Comparison of ENCODE assay signal across 8 cellular contexts in the genomic region with DNA sequence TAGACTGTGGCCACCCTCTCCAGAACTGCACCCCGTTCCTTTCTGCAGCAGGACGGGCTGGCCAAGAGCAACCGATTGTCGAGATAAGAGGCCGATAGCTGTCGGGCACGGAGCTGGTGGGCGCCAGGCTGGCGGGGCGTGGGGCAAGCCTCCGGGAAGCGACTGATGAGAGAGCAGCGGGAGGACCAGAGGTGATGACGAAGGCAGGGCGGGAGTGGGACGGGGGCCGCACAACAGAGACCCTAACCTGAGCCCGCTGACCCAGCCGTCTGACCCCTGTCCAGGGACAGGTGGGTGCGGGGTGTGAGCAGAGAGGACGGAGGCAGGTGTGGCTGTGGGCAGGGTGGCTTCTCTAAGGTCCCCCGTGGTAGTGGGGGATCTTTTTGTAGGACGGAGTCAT. TPM values are rescaled to one million over a fixed set of nuclear protein-coding genes. Genes with fewer than 3 reads are reported as not detected.
DNase-seq lines count a peak whose midpoint lies in the region; ATAC-seq and TF ChIP-seq lines count a peak whose summit lies in the region.

No MANE protein-coding gene starts in this region.

- H3K23ac ChIP-seq in H9 (ENCODE audit: insufficient read length, low read depth, low read length) = no peak overlapping the region

- H3K4me1 ChIP-seq in ACC112 (ENCODE audit: control insufficient read depth, insufficient read depth, low read length, unreplicated experiment) (peaks cover 2% of the 10 kb centered on the region), H9 (ENCODE audit: insufficient read depth, low read length) (no peaks in the 10 kb centered on the region; the same call in 1 of the 2 replicates)

- H3K36me3 Mint-ChIP-seq in H9 (ENCODE audit: insufficient read depth in 1 of 3, low read depth in 3 of 3) = peaks cover 0 to 5% (median 0%) of the 10 kb centered on the region in 3 experiments; a peak in 1 of 7 replicates
- no peaks in the 10 kb centered on the region for H3K36me3 Mint-ChIP-seq in activated naive CD8-positive, alpha-beta T cell treated with anti-CD3 and anti-CD28 coated beads, Interleukin-2, amount 10 ng/mL, durations not matched to agents 7 days and 5 days
- no peaks in the 10 kb centered on the region for H3K36me3 Mint-ChIP-seq in naive thymus-derived CD8-positive, alpha-beta T cell

- H4K8ac ChIP-seq in H9 (replicated peaks; ENCODE audit: insufficient read length, low read depth, low read length) = no peak overlapping the region

- H3K9me3 Mint-ChIP-seq in H9 = peaks cover 0 to 5% of the 10 kb centered on the region in 2 experiments; a peak in 3 of 5 replicates
- no peaks in the 10 kb centered on the region for H3K9me3 Mint-ChIP-seq in activated naive CD8-positive, alpha-beta T cell treated with anti-CD3 and anti-CD28 coated beads, Interleukin-2, amount 10 ng/mL, durations not matched to agents 7 days and 5 days
- H3K9me3 Mint-ChIP-seq in naive thymus-derived CD8-positive, alpha-beta T cell = peaks cover 0 to 8% (median 0%) of the 10 kb centered on the region in 9 donors

- no peak overlapping the region for H3K18ac ChIP-seq in H9 (ENCODE audit: insufficient read length, low read depth, low read length)

- H3K79me2 ChIP-seq in ACC112 (ENCODE audit: control insufficient read depth, insufficient read depth, low read length, unreplicated experiment) (no peaks in the 10 kb centered on the region), H9 (ENCODE audit: insufficient read depth, low read length) (no peaks in the 10 kb centered on the region)

- H3K9me3 ChIP-seq in H9 (ENCODE audit: control insufficient read depth, low read depth, low read length) = no peaks in the 10 kb centered on the region

- H3K27ac Mint-ChIP-seq in H9 = no peak overlapping the region; a peak in 1 of 7 replicates
- H3K27ac Mint-ChIP-seq in activated naive CD8-positive, alpha-beta T cell treated with anti-CD3 and anti-CD28 coated beads, Interleukin-2, amount 10 ng/mL, durations not matched to agents 7 days and 5 days = peak overlapping the region; percentile 74
- H3K27ac Mint-ChIP-seq in naive thymus-derived CD8-positive, alpha-beta T cell = peak overlapping the region in 9 of 10 donors; percentile 35 to 96 (median 89)

- peak overlapping the region; percentile 12 for H3K4me2 ChIP-seq in H9 (ENCODE audit: insufficient read depth, insufficient read length, low read length)

- no peak for TF ChIP-seq CTCF in H9 (conservative IDR thresholded peaks at IDR 0.05)

- no peak overlapping the region for H3K27ac ChIP-seq in ACC112 (ENCODE audit: low read depth, low read length)
- no peak overlapping the region for H3K27ac ChIP-seq in H9 (ENCODE audit: insufficient read length, low read depth, low read length)

- H3K14ac ChIP-seq in H9 (ENCODE audit: insufficient read depth, low read length) = no peak overlapping the region

- no peak overlapping the region for H2BK15ac ChIP-seq in H9 (ENCODE audit: low read depth, low read length)

- peaks cover 2% of the 10 kb centered on the region; the same call in 1 of the 2 replicates for H3K27me3 ChIP-seq in ACC112 (ENCODE audit: insufficient read depth, low read length)
- no peaks in the 10 kb centered on the region for H3K27me3 ChIP-seq in H9 (ENCODE audit: insufficient read depth, low read length)

- H2BK12ac ChIP-seq in H9 (ENCODE audit: insufficient read length, low read depth, low read length) = no peak overlapping the region

- H3K79me1 ChIP-seq in H9 (ENCODE audit: insufficient read depth, low read depth, low read length, poor library complexity, severe bottlenecking) = no peaks in the 10 kb centered on the region

- peak overlapping the region; percentile 29 to 79 for H3K4me3 Mint-ChIP-seq in H9
- peak overlapping the region; percentile 82 for H3K4me3 Mint-ChIP-seq in activated naive CD8-positive, alpha-beta T cell treated with anti-CD3 and anti-CD28 coated beads, Interleukin-2, amount 10 ng/mL, durations not matched to agents 7 days and 5 days
- H3K4me3 Mint-ChIP-seq in naive thymus-derived CD8-positive, alpha-beta T cell = peak overlapping the region; percentile 45 to 88 (median 78)

- H3K4me3 ChIP-seq in ACC112 (ENCODE audit: low read depth, low read length) = peak overlapping the region; percentile 82

- H3K4me1 Mint-ChIP-seq in H9 = peaks cover 0 to under 1% of the 10 kb centered on the region in 2 experiments; a peak in 2 of 4 replicates
- peaks cover 10% of the 10 kb centered on the region for H3K4me1 Mint-ChIP-seq in activated naive CD8-positive, alpha-beta T cell treated with anti-CD3 and anti-CD28 coated beads, Interleukin-2, amount 10 ng/mL, durations not matched to agents 7 days and 5 days
- peaks cover 7 to 12% (median 9%) of the 10 kb centered on the region in 4 donors for H3K4me1 Mint-ChIP-seq in naive thymus-derived CD8-positive, alpha-beta T cell

- no peak overlapping the region for H2BK20ac ChIP-seq in H9 (ENCODE audit: low read depth, low read length, poor library complexity, severe bottlenecking)

- ATAC-seq in activated naive CD8-positive, alpha-beta T cell treated with anti-CD3 and anti-CD28 coated beads, Interleukin-2, amount 10 ng/mL, durations not matched to agents 7 days and 5 days (ENCODE audit: low read depth) = peak; percentile 1
- peak; percentile 1 to 2 for ATAC-seq in naive thymus-derived CD8-positive, alpha-beta T cell

- POLR2A ChIA-PET in activated naive CD8-positive, alpha-beta T cell treated with anti-CD3 and anti-CD28 coated beads, Interleukin-2, amount 10 ng/mL, durations not matched to agents 7 days and 5 days (lab: Charles Lee) = interaction anchor here (0.9 to 1.1 kb wide), 3 partner anchors 40 to 73 kb away, joined by 3 to 5 read pairs (median 4); a partner anchor contains a TSS
- POLR2A ChIA-PET in naive thymus-derived CD8-positive, alpha-beta T cell (lab: Charles Lee) = interaction anchor here (0.7 to 3.0 kb wide), 4 partner anchors 10 to 120 kb away, joined by 3 to 20 read pairs (median 6); a partner anchor contains a TSS

- no peaks in the 10 kb centered on the region for H4K20me1 ChIP-seq in H9 (ENCODE audit: control insufficient read depth, insufficient read depth, insufficient read length)

- no peaks in the 10 kb centered on the region for H3K23me2 ChIP-seq in H9 (ENCODE audit: insufficient read length, low read depth, low read length, poor library complexity, severe bottlenecking)

- H2AFZ ChIP-seq in ACC112 (ENCODE audit: low read length, unreplicated experiment) (no peak overlapping the region), H9 (ENCODE audit: low read length) (no peak overlapping the region)

- H3T11ph ChIP-seq in H9 (ENCODE audit: low read length) = no peak overlapping the region

- no peaks in the 10 kb centered on the region for H3K36me3 ChIP-seq in ACC112 (ENCODE audit: insufficient read depth, low read length)

- WGBS in H9 (ENCODE audit: extremely low coverage, insufficient read length, low lambda C conversion rate) = no CpG with 5 or more reads among the region's 23 CpGs

- no peak overlapping the region for H4K91ac ChIP-seq in H9 (ENCODE audit: insufficient read length, low read depth, low read length)

- H2AK5ac ChIP-seq in H9 (ENCODE audit: insufficient read length, low read length) = no peak overlapping the region

- H3K27me3 Mint-ChIP-seq in H9 (ENCODE audit: low read depth) = peaks cover 45% of the 10 kb centered on the region
- H3K27me3 Mint-ChIP-seq in activated naive CD8-positive, alpha-beta T cell treated with anti-CD3 and anti-CD28 coated beads, Interleukin-2, amount 10 ng/mL, durations not matched to agents 7 days and 5 days = peaks cover 4% of the 10 kb centered on the region
- peaks cover 0 to 3% (median 0%) of the 10 kb centered on the region in 5 donors for H3K27me3 Mint-ChIP-seq in naive thymus-derived CD8-positive, alpha-beta T cell

- DNase-seq in H9 (peak; percentile 45), SW 1271 (lab: John Stamatoyannopoulos, UW) (no peak), hippocampal formation (lab: John Stamatoyannopoulos, UW) (no peak), inferior parietal cortex (ENCODE audit: extremely low spot score) (no peak)
- no peak for DNase-seq in activated naive CD8-positive, alpha-beta T cell treated with anti-CD3 and anti-CD28 coated beads, Interleukin-2, amount 10 ng/mL, durations not matched to agents 7 days and 5 days
- peak in 1 of 10 donors; percentile 58 for DNase-seq in naive thymus-derived CD8-positive, alpha-beta T cell
- DNase-seq in stimulated activated CD4-positive, alpha-beta T cell treated with anti-CD3 and anti-CD28 coated beads, Interleukin-4, amount 100 ng/mL, for 4 hours = no peak

- H3K9ac ChIP-seq in H9 (ENCODE audit: extremely low read depth, insufficient read length, low read length) = no peak overlapping the region

- no peak overlapping the region for H2BK120ac ChIP-seq in H9 (ENCODE audit: low read depth, low read length, poor library complexity, severe bottlenecking)

- H4K5ac ChIP-seq in H9 (ENCODE audit: insufficient read length, low read depth, low read length) = no peak overlapping the region

- no peak overlapping the region for H2BK5ac ChIP-seq in H9 (ENCODE audit: insufficient read length, low read length)

- H3K4ac ChIP-seq in H9 (ENCODE audit: low read depth, low read length) = no peak overlapping the region

- no peak overlapping the region for H3K56ac ChIP-seq in H9 (ENCODE audit: insufficient read length, low read depth, low read length)

RNA-seq across cellular contexts. Expression of a gene that starts 7.3 kb away (rescaled TPM):
- 24.2 and 28.4 TPM in 2 replicates for total RNA-seq in H9 (2021)
- under 1 TPM; 0.36 to 0.37 TPM for total RNA-seq in activated naive CD8-positive, alpha-beta T cell treated with anti-CD3 and anti-CD28 coated beads, Interleukin-2, amount 10 ng/mL, durations not matched to agents 7 days and 5 days
- 1 to 10 TPM in 1 of 2 experiments, under 1 TPM in 1; 0.42 to 1.3 TPM for total RNA-seq in naive thymus-derived CD8-positive, alpha-beta T cell
- not detected for polyA plus RNA-seq in naive thymus-derived CD8-positive, alpha-beta T cell

Comparison
In these comparisons a context has a peak if more than half of its experiments do, and no peak if none do; other contexts are left out.
1. H3K27ac Mint-ChIP-seq: peak in activated naive CD8-positive, alpha-beta T cell treated with anti-CD3 and anti-CD28 coated beads, Interleukin-2, amount 10 ng/mL, durations not matched to agents 7 days and 5 days (single experiment) and naive thymus-derived CD8-positive, alpha-beta T cell (9 of 10); none in H9 (0 of 3).
2. RNA of a gene that starts 7.3 kb away (total RNA-seq): 24.2 to 28.4 TPM in H9; 0.42 to 1.3 TPM in naive thymus-derived CD8-positive, alpha-beta T cell and 0.36 to 0.37 TPM in activated naive CD8-positive, alpha-beta T cell treated with anti-CD3 and anti-CD28 coated beads, Interleukin-2, amount 10 ng/mL, durations not matched to agents 7 days and 5 days; every median in the first group is over 10 times any median in the second.
3. Peak in every context shown above with its lines, with median percentiles within 50 percentile points of each other: H3K4me3 Mint-ChIP-seq.